In genomic region chr4:147843162-147843561, GRCh38 we compare ENCODE assay signal across 8 cellular contexts.
DNase-seq lines count a peak whose midpoint lies in the region; ATAC-seq and TF ChIP-seq lines count a peak whose summit lies in the region.

No MANE protein-coding gene starts in this region.

- H3K36me3 ChIP-seq in GM23338 (ENCODE audit: insufficient read depth) (no peaks in the 10 kb centered on the region), SJCRH30 (peaks cover 7% of the 10 kb centered on the region; the same call in 1 of the 2 replicates)
- no peaks in the 10 kb centered on the region for H3K36me3 ChIP-seq in naive thymus-derived CD4-positive, alpha-beta T cell (ENCODE audit: control insufficient read depth in 2 of 3, insufficient read depth in 3 of 3, low read length in 3 of 3)

- no peak overlapping the region for H3K4me3 Mint-ChIP-seq in GM23338
- H3K4me3 Mint-ChIP-seq in naive thymus-derived CD4-positive, alpha-beta T cell: no peak overlapping the region

- H3K4me3 ChIP-seq in GM23338: no peak overlapping the region
- H3K4me3 ChIP-seq in SJCRH30: no peak overlapping the region
- no peak overlapping the region for H3K4me3 ChIP-seq in naive thymus-derived CD4-positive, alpha-beta T cell (ENCODE audit: low read length)

- intact Hi-C loops in naive thymus-derived CD4-positive, alpha-beta T cell (cut with micrococcal nuclease): no loop called here

- no peaks in the 10 kb centered on the region for H3K36me3 Mint-ChIP-seq in GM23338 (ENCODE audit: low read depth)
- H3K36me3 Mint-ChIP-seq in naive thymus-derived CD4-positive, alpha-beta T cell: peaks cover 0 to 6% (median 4%) of the 10 kb centered on the region in 5 donors

- H3K4me1 Mint-ChIP-seq in GM23338: peaks cover 23% of the 10 kb centered on the region
- no peaks in the 10 kb centered on the region for H3K4me1 Mint-ChIP-seq in naive thymus-derived CD4-positive, alpha-beta T cell

- TF ChIP-seq CTCF in GM23338 (conservative IDR thresholded peaks at IDR 0.05; ENCODE audit: low read depth in 2 of 2): peak; percentile 57 to 58

- CTCF ChIA-PET in naive thymus-derived CD4-positive, alpha-beta T cell (lab: Charles Lee): no interaction called here

- H3K27me3 ChIP-seq in GM23338 (ENCODE audit: insufficient read depth): no peaks in the 10 kb centered on the region
- no peaks in the 10 kb centered on the region for H3K27me3 ChIP-seq in SJCRH30
- H3K27me3 ChIP-seq in naive thymus-derived CD4-positive, alpha-beta T cell (ENCODE audit: control insufficient read depth in 2 of 2, insufficient read depth in 2 of 2, low read length in 2 of 2): no peaks in the 10 kb centered on the region

- ATAC-seq in GM23338: peak; percentile 69
- peak; percentile 31 for ATAC-seq in naive thymus-derived CD4-positive, alpha-beta T cell
- ATAC-seq in HG02759 (IDR thresholded peaks at IDR 0.05; ENCODE audit: unreplicated experiment): no peak

- H3K4me2 ChIP-seq in GM23338: no peak overlapping the region

- DNase-seq in ELF-1 (ENCODE audit: low read depth, low spot score) (peak; percentile 60), GM23338 (ENCODE audit: low spot score) (peak; percentile 50), SJCRH30 (peak; percentile 33 to 60), inferior parietal cortex (ENCODE audit: extremely low spot score) (no peak), NCI-H2196 (lab: John Stamatoyannopoulos, UW; ENCODE audit: unreplicated experiment) (no peak)
- peak in 1 of 9 donors; percentile 6 for DNase-seq in naive thymus-derived CD4-positive, alpha-beta T cell
- DNase-seq in activated naive CD4-positive, alpha-beta T cell (lab: John Stamatoyannopoulos, UW): no peak

- no peak overlapping the region for H3K27ac Mint-ChIP-seq in GM23338
- no peak overlapping the region for H3K27ac Mint-ChIP-seq in naive thymus-derived CD4-positive, alpha-beta T cell

- H4K20me1 ChIP-seq in GM23338 (replicated peaks; ENCODE audit: insufficient read depth): no peaks in the 10 kb centered on the region

- H2AFZ ChIP-seq in GM23338: no peak overlapping the region

- no peaks in the 10 kb centered on the region for H3K9me2 ChIP-seq in GM23338 (ENCODE audit: insufficient read depth)

- no peaks in the 10 kb centered on the region for H3F3A ChIP-seq in GM23338 (replicated peaks; ENCODE audit: low read depth)

- H3K27ac ChIP-seq in GM23338 (ENCODE audit: low read depth): no peak overlapping the region
- H3K27ac ChIP-seq in SJCRH30: no peak overlapping the region
- no peak overlapping the region for H3K27ac ChIP-seq in naive thymus-derived CD4-positive, alpha-beta T cell (ENCODE audit: low read depth, low read length)

- H3K4me1 ChIP-seq in GM23338 (ENCODE audit: insufficient read depth): peaks cover 35% of the 10 kb centered on the region
- H3K4me1 ChIP-seq in SJCRH30: no peaks in the 10 kb centered on the region
- H3K4me1 ChIP-seq in naive thymus-derived CD4-positive, alpha-beta T cell (ENCODE audit: control insufficient read depth in 2 of 2, insufficient read depth in 2 of 2, low read length in 2 of 2): peaks cover 0 to 3% of the 10 kb centered on the region in 2 donors

- H3K79me2 ChIP-seq in GM23338 (replicated peaks; ENCODE audit: insufficient read depth): no peaks in the 10 kb centered on the region

- H3K9me3 ChIP-seq in SJCRH30 (replicated peaks): no peaks in the 10 kb centered on the region
- H3K9me3 ChIP-seq in naive thymus-derived CD4-positive, alpha-beta T cell (ENCODE audit: control insufficient read depth in 2 of 3, low read length in 3 of 3): no peaks in the 10 kb centered on the region

- H3K27me3 Mint-ChIP-seq in GM23338 (ENCODE audit: insufficient read depth, low read depth, poor library complexity): no peaks in the 10 kb centered on the region
- H3K27me3 Mint-ChIP-seq in naive thymus-derived CD4-positive, alpha-beta T cell: peaks cover 0 to 17% (median 0%) of the 10 kb centered on the region in 5 donors

- H3K9me3 Mint-ChIP-seq in GM23338: no peaks in the 10 kb centered on the region
- H3K9me3 Mint-ChIP-seq in naive thymus-derived CD4-positive, alpha-beta T cell: no peaks in the 10 kb centered on the region

- POLR2A ChIA-PET in naive thymus-derived CD4-positive, alpha-beta T cell (lab: Charles Lee): interaction anchor here (0.6 kb wide), 1 partner anchor 473 kb away, joined by 6 read pairs; no protein-coding TSS in a partner anchor

TF ChIP-seq in GM23338, 12 proteins besides CTCF, POLR2A, EP300 and RAD21 (continues in another document):
- no peak for TF ChIP-seq ZNF331 (CRISPR knock-in tag; IDR thresholded peaks at IDR 0.05; ENCODE audit: low read depth)
- TF ChIP-seq JUNB (IDR thresholded peaks at IDR 0.05; ENCODE audit: unreplicated experiment): no peak
- TF ChIP-seq NANOG (IDR thresholded peaks at IDR 0.05; ENCODE audit: borderline replicate concordance): no peak
- no peak for TF ChIP-seq POLR2AphosphoS5 (IDR thresholded peaks at IDR 0.05; ENCODE audit: low read depth)
- TF ChIP-seq, protein P1, sequence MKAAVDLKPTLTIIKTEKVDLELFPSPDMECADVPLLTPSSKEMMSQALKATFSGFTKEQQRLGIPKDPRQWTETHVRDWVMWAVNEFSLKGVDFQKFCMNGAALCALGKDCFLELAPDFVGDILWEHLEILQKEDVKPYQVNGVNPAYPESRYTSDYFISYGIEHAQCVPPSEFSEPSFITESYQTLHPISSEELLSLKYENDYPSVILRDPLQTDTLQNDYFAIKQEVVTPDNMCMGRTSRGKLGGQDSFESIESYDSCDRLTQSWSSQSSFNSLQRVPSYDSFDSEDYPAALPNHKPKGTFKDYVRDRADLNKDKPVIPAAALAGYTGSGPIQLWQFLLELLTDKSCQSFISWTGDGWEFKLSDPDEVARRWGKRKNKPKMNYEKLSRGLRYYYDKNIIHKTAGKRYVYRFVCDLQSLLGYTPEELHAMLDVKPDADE (IDR thresholded peaks at IDR 0.05): no peak
- TF ChIP-seq EZH2phosphoT487 (IDR thresholded peaks at IDR 0.05; ENCODE audit: unreplicated experiment): no peak
- no peak for TF ChIP-seq ZNF114 (CRISPR knock-in tag; IDR thresholded peaks at IDR 0.05)
- no peak for TF ChIP-seq STAT1 (IDR thresholded peaks at IDR 0.05; ENCODE audit: unreplicated experiment)
- TF ChIP-seq, protein P2, sequence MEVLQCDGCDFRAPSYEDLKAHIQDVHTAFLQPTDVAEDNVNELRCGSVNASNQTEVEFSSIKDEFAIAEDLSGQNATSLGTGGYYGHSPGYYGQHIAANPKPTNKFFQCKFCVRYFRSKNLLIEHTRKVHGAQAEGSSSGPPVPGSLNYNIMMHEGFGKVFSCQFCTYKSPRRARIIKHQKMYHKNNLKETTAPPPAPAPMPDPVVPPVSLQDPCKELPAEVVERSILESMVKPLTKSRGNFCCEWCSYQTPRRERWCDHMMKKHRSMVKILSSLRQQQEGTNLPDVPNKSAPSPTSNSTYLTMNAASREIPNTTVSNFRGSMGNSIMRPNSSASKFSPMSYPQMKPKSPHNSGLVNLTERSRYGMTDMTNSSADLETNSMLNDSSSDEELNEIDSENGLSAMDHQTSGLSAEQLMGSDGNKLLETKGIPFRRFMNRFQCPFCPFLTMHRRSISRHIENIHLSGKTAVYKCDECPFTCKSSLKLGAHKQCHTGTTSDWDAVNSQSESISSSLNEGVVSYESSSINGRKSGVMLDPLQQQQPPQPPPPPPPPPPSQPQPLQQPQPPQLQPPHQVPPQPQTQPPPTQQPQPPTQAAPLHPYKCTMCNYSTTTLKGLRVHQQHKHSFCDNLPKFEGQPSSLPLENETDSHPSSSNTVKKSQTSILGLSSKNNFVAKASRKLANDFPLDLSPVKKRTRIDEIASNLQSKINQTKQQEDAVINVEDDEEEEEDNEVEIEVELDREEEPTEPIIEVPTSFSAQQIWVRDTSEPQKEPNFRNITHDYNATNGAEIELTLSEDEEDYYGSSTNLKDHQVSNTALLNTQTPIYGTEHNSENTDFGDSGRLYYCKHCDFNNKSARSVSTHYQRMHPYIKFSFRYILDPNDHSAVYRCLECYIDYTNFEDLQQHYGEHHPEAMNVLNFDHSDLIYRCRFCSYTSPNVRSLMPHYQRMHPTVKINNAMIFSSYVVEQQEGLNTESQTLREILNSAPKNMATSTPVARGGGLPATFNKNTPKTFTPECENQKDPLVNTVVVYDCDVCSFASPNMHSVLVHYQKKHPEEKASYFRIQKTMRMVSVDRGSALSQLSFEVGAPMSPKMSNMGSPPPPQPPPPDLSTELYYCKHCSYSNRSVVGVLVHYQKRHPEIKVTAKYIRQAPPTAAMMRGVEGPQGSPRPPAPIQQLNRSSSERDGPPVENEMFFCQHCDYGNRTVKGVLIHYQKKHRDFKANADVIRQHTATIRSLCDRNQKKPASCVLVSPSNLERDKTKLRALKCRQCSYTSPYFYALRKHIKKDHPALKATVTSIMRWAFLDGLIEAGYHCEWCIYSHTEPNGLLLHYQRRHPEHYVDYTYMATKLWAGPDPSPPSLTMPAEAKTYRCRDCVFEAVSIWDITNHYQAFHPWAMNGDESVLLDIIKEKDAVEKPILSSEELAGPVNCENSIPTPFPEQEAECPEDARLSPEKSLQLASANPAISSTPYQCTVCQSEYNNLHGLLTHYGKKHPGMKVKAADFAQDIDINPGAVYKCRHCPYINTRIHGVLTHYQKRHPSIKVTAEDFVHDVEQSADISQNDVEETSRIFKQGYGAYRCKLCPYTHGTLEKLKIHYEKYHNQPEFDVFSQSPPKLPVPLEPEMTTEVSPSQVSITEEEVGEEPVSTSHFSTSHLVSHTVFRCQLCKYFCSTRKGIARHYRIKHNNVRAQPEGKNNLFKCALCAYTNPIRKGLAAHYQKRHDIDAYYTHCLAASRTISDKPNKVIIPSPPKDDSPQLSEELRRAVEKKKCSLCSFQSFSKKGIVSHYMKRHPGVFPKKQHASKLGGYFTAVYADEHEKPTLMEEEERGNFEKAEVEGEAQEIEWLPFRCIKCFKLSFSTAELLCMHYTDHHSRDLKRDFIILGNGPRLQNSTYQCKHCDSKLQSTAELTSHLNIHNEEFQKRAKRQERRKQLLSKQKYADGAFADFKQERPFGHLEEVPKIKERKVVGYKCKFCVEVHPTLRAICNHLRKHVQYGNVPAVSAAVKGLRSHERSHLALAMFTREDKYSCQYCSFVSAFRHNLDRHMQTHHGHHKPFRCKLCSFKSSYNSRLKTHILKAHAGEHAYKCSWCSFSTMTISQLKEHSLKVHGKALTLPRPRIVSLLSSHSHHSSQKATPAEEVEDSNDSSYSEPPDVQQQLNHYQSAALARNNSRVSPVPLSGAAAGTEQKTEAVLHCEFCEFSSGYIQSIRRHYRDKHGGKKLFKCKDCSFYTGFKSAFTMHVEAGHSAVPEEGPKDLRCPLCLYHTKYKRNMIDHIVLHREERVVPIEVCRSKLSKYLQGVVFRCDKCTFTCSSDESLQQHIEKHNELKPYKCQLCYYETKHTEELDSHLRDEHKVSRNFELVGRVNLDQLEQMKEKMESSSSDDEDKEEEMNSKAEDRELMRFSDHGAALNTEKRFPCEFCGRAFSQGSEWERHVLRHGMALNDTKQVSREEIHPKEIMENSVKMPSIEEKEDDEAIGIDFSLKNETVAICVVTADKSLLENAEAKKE (CRISPR knock-in tag; IDR thresholded peaks at IDR 0.05): no peak

Comparison
In these comparisons a context has a peak if more than half of its experiments do, and no peak if none do; other contexts are left out.
1. DNase-seq: peak in ELF-1 (single experiment), GM23338 (single experiment) and SJCRH30 (2 of 2); none in activated naive CD4-positive, alpha-beta T cell (0 of 4), inferior parietal cortex (single experiment) and NCI-H2196 (single experiment).